In genomic region chrX:2478546-2479419, GRCh38 we compare ENCODE assay signal across 1 cellular context.
TF ChIP-seq lines count a peak whose summit lies in the region.

No MANE protein-coding gene starts in this region.

TF ChIP-seq in IMR-90, 13 proteins besides CTCF, POLR2A, EP300 and RAD21:
- no peak for TF ChIP-seq RFX5 (IDR thresholded peaks at IDR 0.05; ENCODE audit: low read depth, low read length)
- TF ChIP-seq MAFK (IDR thresholded peaks at IDR 0.05; ENCODE audit: low read depth, low read length) = no peak
- no peak for TF ChIP-seq MAZ (IDR thresholded peaks at IDR 0.05; ENCODE audit: borderline replicate concordance, low read depth, low read length)
- no peak for TF ChIP-seq RCOR1 (IDR thresholded peaks at IDR 0.05; ENCODE audit: insufficient replicate concordance, low read length)
- no peak for TF ChIP-seq BHLHE40 (IDR thresholded peaks at IDR 0.05; ENCODE audit: low read depth, low read length)
- TF ChIP-seq SMC3 (IDR thresholded peaks at IDR 0.05; ENCODE audit: low read depth, low read length) = no peak
- no peak for TF ChIP-seq FOS (IDR thresholded peaks at IDR 0.05; ENCODE audit: low read depth, low read length)
- TF ChIP-seq ELK1 (IDR thresholded peaks at IDR 0.05; ENCODE audit: borderline replicate concordance, low read depth, low read length) = no peak
